Comparison of ENCODE assay signal across 1 cellular context in genomic region chr9:5651246-5651645, GRCh38.
TF ChIP-seq lines count a peak whose summit lies in the region.

No MANE protein-coding gene starts in this region.

TF ChIP-seq in endothelial cell of umbilical vein, 7 proteins besides CTCF, POLR2A, EP300 and RAD21:
- TF ChIP-seq GATA2 (IDR thresholded peaks at IDR 0.05; ENCODE audit: insufficient read depth, insufficient read length, low read depth, low read length) (no peak), MAX (IDR thresholded peaks at IDR 0.05; ENCODE audit: insufficient read depth, insufficient read length) (no peak), MYC (IDR thresholded peaks at IDR 0.05; ENCODE audit: low read depth, low read length) (no peak), EZH2 (IDR thresholded peaks at IDR 0.05; ENCODE audit: borderline replicate concordance, low read depth, low read length, severe bottlenecking) (no peak), FOS (IDR thresholded peaks at IDR 0.05; ENCODE audit: borderline replicate concordance, insufficient read depth, low read length) (no peak), JUN (IDR thresholded peaks at IDR 0.05; ENCODE audit: borderline replicate concordance, insufficient read depth, insufficient read length, low read depth) (no peak), POLR2AphosphoS5 (IDR thresholded peaks at IDR 0.05; ENCODE audit: insufficient read depth, low read depth, low read length) (no peak)
